Comparison of ENCODE assay signal across 22 cellular contexts in the genomic region with DNA sequence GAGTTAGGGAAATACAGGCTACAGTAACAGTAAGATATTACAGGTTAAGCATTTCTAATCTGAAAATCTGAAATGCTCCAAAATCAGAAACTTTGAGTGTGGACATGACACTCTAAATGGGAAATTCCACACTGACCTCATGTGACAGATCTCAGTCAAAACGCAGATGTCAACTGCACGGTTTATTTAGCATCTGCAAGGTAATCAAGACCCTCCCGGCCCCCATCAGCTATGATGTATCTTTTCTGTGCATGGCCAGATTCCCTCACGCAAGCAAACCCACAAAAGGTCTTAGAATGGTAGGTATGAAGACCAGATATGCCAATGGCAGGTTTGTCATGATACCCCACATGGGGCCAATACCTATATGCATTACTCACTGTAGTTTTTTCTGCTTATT.
DNase-seq lines count a peak whose midpoint lies in the region; ATAC-seq and TF ChIP-seq lines count a peak whose summit lies in the region.
"Had no signal": no experiment of that assay in that cellular context is flagged by ENCODE, and none has a peak within 500 bp of the region (broad histone marks: within the 10 kb centered on the region; RNA-seq: fewer than 3 reads in every experiment).

No MANE protein-coding gene starts in this region.

- H3K4me3 Mint-ChIP-seq in activated CD4-positive, alpha-beta T cell treated with anti-CD3 and anti-CD28 coated beads, Interleukin-2, amount 10 ng/mL, durations not matched to agents 24 days and 14 days = no peak overlapping the region
- H3K4me3 Mint-ChIP-seq: B cell; CD4-positive, CD25-positive, alpha-beta regulatory T cell; CD8-positive, alpha-beta T cell had no signal

- no peaks in the 10 kb centered on the region for H3K27me3 ChIP-seq in OCI-LY3 (ENCODE audit: low read depth, low read length)
- H3K27me3 ChIP-seq in breast epithelium = no peaks in the 10 kb centered on the region
- no peaks in the 10 kb centered on the region for H3K27me3 ChIP-seq in foreskin keratinocyte
- H3K27me3 ChIP-seq: BLaER1 had no signal

- H3K79me2 ChIP-seq in OCI-LY3 (ENCODE audit: low read length) = no peaks in the 10 kb centered on the region

- H3K36me3 ChIP-seq in OCI-LY3 (replicated peaks; ENCODE audit: low read depth, low read length) = no peaks in the 10 kb centered on the region
- H3K36me3 ChIP-seq in breast epithelium = no peaks in the 10 kb centered on the region
- H3K36me3 ChIP-seq: BLaER1 had no signal

- H2AFZ ChIP-seq in OCI-LY3 (ENCODE audit: low read depth, low read length) = no peak overlapping the region
- H2AFZ ChIP-seq: GM23248 had no signal

- intact Hi-C loops in activated CD4-positive, alpha-beta T cell treated with anti-CD3 and anti-CD28 coated beads, Interleukin-2, amount 10 ng/mL, durations not matched to agents 24 days and 14 days (cut with micrococcal nuclease) = no loop called here
- intact Hi-C loops in breast epithelium (cut with DNase I; ENCODE audit: low total_unique reads) = no loop called here

- H3K4me2 ChIP-seq in OCI-LY3 (ENCODE audit: low read length) = peak overlapping the region; percentile 1; the same call in 1 of the 2 replicates
- H3K4me2 ChIP-seq: BLaER1 had no signal

- no peak for TF ChIP-seq POLR2A in breast epithelium (IDR thresholded peaks at IDR 0.05)

- peak; percentile 45 for DNase-seq in activated CD4-positive, alpha-beta T cell treated with anti-CD3 and anti-CD28 coated beads, Interleukin-2, amount 10 ng/mL, durations not matched to agents 24 days and 14 days
- DNase-seq in activated CD4-positive, alpha-beta T cell treated with anti-CD3 and anti-CD28 coated beads, Interleukin-2, amount 50 U/mL, for 1 hour = no peak
- DNase-seq in Daoy (ENCODE audit: low read depth) (peak; percentile 21), glomerular visceral epithelial cell (ENCODE audit: extremely low spot score) (peak; percentile 46), breast epithelium (ENCODE audit: low spot score in 2 of 2) (no peak), foreskin keratinocyte (no peak), kidney glomerular epithelial cell (lab: John Stamatoyannopoulos, UW) (no peak)
- DNase-seq: Caco-2; CD4-positive, CD25-positive, alpha-beta regulatory T cell; CD8-positive, alpha-beta T cell; DMS153; DND-41; EL; GDM1; GM23248; H7; HCEC 1CT had no signal

- H3K4me1 Mint-ChIP-seq in activated CD4-positive, alpha-beta T cell treated with anti-CD3 and anti-CD28 coated beads, Interleukin-2, amount 10 ng/mL, durations not matched to agents 24 days and 14 days = peaks cover 4% of the 10 kb centered on the region

- no peak for ATAC-seq in foreskin keratinocyte
- ATAC-seq: CD8-positive, alpha-beta T cell had no signal

- peaks cover 8% of the 10 kb centered on the region for H3K9me3 Mint-ChIP-seq in activated CD4-positive, alpha-beta T cell treated with anti-CD3 and anti-CD28 coated beads, Interleukin-2, amount 10 ng/mL, durations not matched to agents 24 days and 14 days
- H3K9me3 Mint-ChIP-seq: CD8-positive, alpha-beta T cell had no signal

- no peaks in the 10 kb centered on the region for H4K20me1 ChIP-seq in OCI-LY3 (ENCODE audit: insufficient read depth, low read length)
- H4K20me1 ChIP-seq: BLaER1 had no signal

- no peak overlapping the region for H3K27ac ChIP-seq in OCI-LY3 (ENCODE audit: low read length)
- no peak overlapping the region for H3K27ac ChIP-seq in breast epithelium
- H3K27ac ChIP-seq in foreskin keratinocyte = no peak overlapping the region
- H3K27ac ChIP-seq: 22Rv1, BLaER1, C4-2B, GM23248 had no signal

- TF ChIP-seq CTCF in OCI-LY3 (IDR thresholded peaks at IDR 0.05; ENCODE audit: low read depth, low read length) (no peak), breast epithelium (IDR thresholded peaks at IDR 0.05) (no peak), foreskin keratinocyte (conservative IDR thresholded peaks at IDR 0.05) (no peak)

- H3K9ac ChIP-seq in OCI-LY3 (ENCODE audit: low read length) = no peak overlapping the region
- H3K9ac ChIP-seq: BLaER1, GM23248 had no signal

- peaks cover 4% of the 10 kb centered on the region for H3K36me3 Mint-ChIP-seq in activated CD4-positive, alpha-beta T cell treated with anti-CD3 and anti-CD28 coated beads, Interleukin-2, amount 10 ng/mL, durations not matched to agents 24 days and 14 days (ENCODE audit: low read depth)
- H3K36me3 Mint-ChIP-seq: CD4-positive, CD25-positive, alpha-beta regulatory T cell; CD8-positive, alpha-beta T cell had no signal

- peaks cover 29% of the 10 kb centered on the region for H3K4me1 ChIP-seq in OCI-LY3 (ENCODE audit: low read length)
- no peaks in the 10 kb centered on the region for H3K4me1 ChIP-seq in breast epithelium
- H3K4me1 ChIP-seq in foreskin keratinocyte = no peaks in the 10 kb centered on the region
- H3K4me1 ChIP-seq: BLaER1 had no signal

- H3K4me3 ChIP-seq in OCI-LY3 (ENCODE audit: low read length) (no peak overlapping the region), breast epithelium (no peak overlapping the region)
- H3K4me3 ChIP-seq: BLaER1, GM23248 had no signal

- H3K9me3 ChIP-seq in OCI-LY3 (ENCODE audit: insufficient read depth, low read length) = peaks cover 8% of the 10 kb centered on the region; the same call in 1 of the 2 replicates
- no peaks in the 10 kb centered on the region for H3K9me3 ChIP-seq in breast epithelium
- H3K9me3 ChIP-seq: BLaER1 had no signal

- no peaks in the 10 kb centered on the region for H3K27me3 Mint-ChIP-seq in activated CD4-positive, alpha-beta T cell treated with anti-CD3 and anti-CD28 coated beads, Interleukin-2, amount 10 ng/mL, durations not matched to agents 24 days and 14 days
- H3K27me3 Mint-ChIP-seq: B cell had no signal

- no peak overlapping the region for H3K27ac Mint-ChIP-seq in activated CD4-positive, alpha-beta T cell treated with anti-CD3 and anti-CD28 coated beads, Interleukin-2, amount 10 ng/mL, durations not matched to agents 24 days and 14 days
- H3K27ac Mint-ChIP-seq: B cell; CD4-positive, CD25-positive, alpha-beta regulatory T cell; CD8-positive, alpha-beta T cell had no signal

Comparison
In these comparisons a context has a peak if more than half of its experiments do, and no peak if none do; other contexts are left out.
1. DNase-seq: peak in activated CD4-positive, alpha-beta T cell treated with anti-CD3 and anti-CD28 coated beads, Interleukin-2, amount 10 ng/mL, durations not matched to agents 24 days and 14 days (single experiment), Daoy (single experiment) and glomerular visceral epithelial cell (single experiment); none in activated CD4-positive, alpha-beta T cell treated with anti-CD3 and anti-CD28 coated beads, Interleukin-2, amount 50 U/mL, for 1 hour (single experiment), breast epithelium (0 of 2), foreskin keratinocyte (0 of 2) and kidney glomerular epithelial cell (single experiment).